1 cellular context compared by ENCODE assay signal in genomic region chr20:63025534-63026331, GRCh38.
TF ChIP-seq lines count a peak whose summit lies in the region.

No MANE protein-coding gene starts in this region.

TF ChIP-seq in HepG2, 621 proteins besides CTCF, POLR2A, EP300 and RAD21 (continued from another document):
- TF ChIP-seq, protein P1, sequence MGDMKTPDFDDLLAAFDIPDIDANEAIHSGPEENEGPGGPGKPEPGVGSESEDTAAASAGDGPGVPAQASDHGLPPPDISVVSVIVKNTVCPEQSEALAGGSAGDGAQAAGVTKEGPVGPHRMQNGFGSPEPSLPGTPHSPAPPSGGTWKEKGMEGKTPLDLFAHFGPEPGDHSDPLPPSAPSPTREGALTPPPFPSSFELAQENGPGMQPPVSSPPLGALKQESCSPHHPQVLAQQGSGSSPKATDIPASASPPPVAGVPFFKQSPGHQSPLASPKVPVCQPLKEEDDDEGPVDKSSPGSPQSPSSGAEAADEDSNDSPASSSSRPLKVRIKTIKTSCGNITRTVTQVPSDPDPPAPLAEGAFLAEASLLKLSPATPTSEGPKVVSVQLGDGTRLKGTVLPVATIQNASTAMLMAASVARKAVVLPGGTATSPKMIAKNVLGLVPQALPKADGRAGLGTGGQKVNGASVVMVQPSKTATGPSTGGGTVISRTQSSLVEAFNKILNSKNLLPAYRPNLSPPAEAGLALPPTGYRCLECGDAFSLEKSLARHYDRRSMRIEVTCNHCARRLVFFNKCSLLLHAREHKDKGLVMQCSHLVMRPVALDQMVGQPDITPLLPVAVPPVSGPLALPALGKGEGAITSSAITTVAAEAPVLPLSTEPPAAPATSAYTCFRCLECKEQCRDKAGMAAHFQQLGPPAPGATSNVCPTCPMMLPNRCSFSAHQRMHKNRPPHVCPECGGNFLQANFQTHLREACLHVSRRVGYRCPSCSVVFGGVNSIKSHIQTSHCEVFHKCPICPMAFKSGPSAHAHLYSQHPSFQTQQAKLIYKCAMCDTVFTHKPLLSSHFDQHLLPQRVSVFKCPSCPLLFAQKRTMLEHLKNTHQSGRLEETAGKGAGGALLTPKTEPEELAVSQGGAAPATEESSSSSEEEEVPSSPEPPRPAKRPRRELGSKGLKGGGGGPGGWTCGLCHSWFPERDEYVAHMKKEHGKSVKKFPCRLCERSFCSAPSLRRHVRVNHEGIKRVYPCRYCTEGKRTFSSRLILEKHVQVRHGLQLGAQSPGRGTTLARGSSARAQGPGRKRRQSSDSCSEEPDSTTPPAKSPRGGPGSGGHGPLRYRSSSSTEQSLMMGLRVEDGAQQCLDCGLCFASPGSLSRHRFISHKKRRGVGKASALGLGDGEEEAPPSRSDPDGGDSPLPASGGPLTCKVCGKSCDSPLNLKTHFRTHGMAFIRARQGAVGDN (CRISPR knock-in tag; IDR thresholded peaks at IDR 0.05) = peak; percentile 17; the same call in 1 of the 2 replicates
- TF ChIP-seq ZNF790 (CRISPR knock-in tag; IDR thresholded peaks at IDR 0.05; ENCODE audit: borderline replicate concordance) (no peak), SNRNP70 (IDR thresholded peaks at IDR 0.05; ENCODE audit: low read depth, low read length) (no peak), ZFP90 (CRISPR knock-in tag; IDR thresholded peaks at IDR 0.05; ENCODE audit: borderline replicate concordance) (no peak)
